ENCODE assay signal across 21 cellular contexts in genomic region chr11:12636871-12637410, GRCh38. TPM values are rescaled to one million over a fixed set of nuclear protein-coding genes. Genes with fewer than 3 reads are reported as not detected.
DNase-seq lines count a peak whose midpoint lies in the region; TF ChIP-seq lines count a peak whose summit lies in the region.
"Had no signal": no experiment of that assay in that cellular context is flagged by ENCODE, and none has a peak within 500 bp of the region (broad histone marks: within the 10 kb centered on the region; RNA-seq: fewer than 3 reads in every experiment).

No MANE protein-coding gene starts in this region.

- H4K91ac ChIP-seq in mesenchymal stem cell (ENCODE audit: low read length), result peak overlapping the region; percentile 46

- no peaks in the 10 kb centered on the region for H3K9me2 ChIP-seq in GM23248 (ENCODE audit: insufficient read depth)

- no peak overlapping the region for H3K14ac ChIP-seq in mesenchymal stem cell (ENCODE audit: low read length in 2 of 2)

- no peak overlapping the region for H2BK5ac ChIP-seq in mesenchymal stem cell (ENCODE audit: low read depth, low read length, poor library complexity, severe bottlenecking)

- DNase-seq in COLO829 (ENCODE audit: low spot score) (peak; percentile 71), chondrocyte (ENCODE audit: low spot score) (no peak), mesenchymal stem cell (no peak), osteoblast (ENCODE audit: insufficient read length, low spot score, missing footprints) (no peak), GM23248 (no peak), foreskin fibroblast (no peak)
- no peak for DNase-seq in stimulated activated naive CD4-positive, alpha-beta T cell treated with Interleukin-2 at 50 U/mL for 16 hours (lab: John Stamatoyannopoulos, UW)
- DNase-seq in T-helper 2 cell treated with Interferon-gamma antibody and Interleukin-4, amounts not matched to agents 5 μg/mL and 100 μg/mL, for 36 hours (ENCODE audit: low spot score), result no peak
- DNase-seq: COR-L47, DMS 273 treated with DMSO at 0.1 percent for 48 hours, DND-41, MM.1S, NCI-H1092 treated with DMSO at 0.1 percent for 48 hours, NCI-H146, NCI-H2029 treated with DMSO at 0.1 percent for 48 hours, NCI-H510A, NCI-H774, OCI-M1, Right ventricle myocardium superior had no signal

- H2AFZ ChIP-seq in mesenchymal stem cell (ENCODE audit: low read depth, low read length), result no peak overlapping the region
- peak overlapping the region; percentile 38 for H2AFZ ChIP-seq in osteoblast (ENCODE audit: low read length)
- no peak overlapping the region for H2AFZ ChIP-seq in GM23248

- H4K20me1 ChIP-seq in osteoblast (ENCODE audit: insufficient read depth, low read length) (no peaks in the 10 kb centered on the region), GM23248 (ENCODE audit: insufficient read depth) (no peaks in the 10 kb centered on the region)

- 78% methylated on average over 4 of the region's 5 CpGs for WGBS in mesenchymal stem cell
- 88 to 89% methylated on average over 5 of the region's 5 CpGs for WGBS in GM23248 (ENCODE audit: low coverage in 1 of 2, low lambda C conversion rate in 2 of 2, missing lambda C conversion rate in 2 of 2), 2 experiments

- H2BK120ac ChIP-seq in mesenchymal stem cell (ENCODE audit: low read depth, low read length), result peak overlapping the region; percentile 40

- H3K9ac ChIP-seq in mesenchymal stem cell (ENCODE audit: low read length) (no peak overlapping the region), GM23248 (no peak overlapping the region)

- no peak overlapping the region for H3K4me3 Mint-ChIP-seq in chondrocyte (ENCODE audit: unreplicated experiment)
- no peak overlapping the region for H3K4me3 Mint-ChIP-seq in T-helper 2 cell treated with Interferon-gamma antibody and Interleukin-4, amounts not matched to agents 5 μg/mL and 100 μg/mL, for 36 hours
- H3K4me3 Mint-ChIP-seq: CD14-positive monocyte had no signal

- in situ Hi-C loops in GM23248 (cut with MboI), result no loop called here

- no peak overlapping the region for H3K23ac ChIP-seq in mesenchymal stem cell (ENCODE audit: low read length in 2 of 2)

- H3K27me3 ChIP-seq in mesenchymal stem cell (ENCODE audit: control insufficient read depth in 1 of 2, insufficient read depth in 1 of 2, low read length in 2 of 2) (no peaks in the 10 kb centered on the region), osteoblast (ENCODE audit: insufficient read depth, low read length) (no peaks in the 10 kb centered on the region), GM23248 (replicated peaks; ENCODE audit: insufficient read depth) (no peaks in the 10 kb centered on the region)

- no peaks in the 10 kb centered on the region for H3K79me2 ChIP-seq in osteoblast (ENCODE audit: insufficient read depth, low read length)
- no peaks in the 10 kb centered on the region for H3K79me2 ChIP-seq in GM23248 (ENCODE audit: insufficient read depth)

- H3K4me3 ChIP-seq in mesenchymal stem cell (ENCODE audit: insufficient read depth in 1 of 2, low read depth in 1 of 2, low read length in 2 of 2) (no peak overlapping the region), osteoblast (ENCODE audit: insufficient read depth, low read length) (no peak overlapping the region), GM23248 (no peak overlapping the region), foreskin fibroblast (ENCODE audit: low read depth in 1 of 2, low read length in 2 of 2) (no peak overlapping the region)

- no peaks in the 10 kb centered on the region for H3K79me1 ChIP-seq in mesenchymal stem cell (replicated peaks; ENCODE audit: low read length, poor library complexity, severe bottlenecking)

- H2BK15ac ChIP-seq in mesenchymal stem cell (ENCODE audit: low read depth, poor library complexity, severe bottlenecking), result peak overlapping the region; percentile 34

- H3K36me3 Mint-ChIP-seq in chondrocyte (ENCODE audit: low read depth), result no peaks in the 10 kb centered on the region
- no peaks in the 10 kb centered on the region for H3K36me3 Mint-ChIP-seq in T-helper 2 cell treated with Interferon-gamma antibody and Interleukin-4, amounts not matched to agents 5 μg/mL and 100 μg/mL, for 36 hours (ENCODE audit: low read depth)
- H3K36me3 Mint-ChIP-seq: CD14-positive monocyte had no signal

- H3K4me1 ChIP-seq in mesenchymal stem cell (ENCODE audit: control insufficient read depth, insufficient read depth, low read depth, low read length), result peaks cover 2% of the 10 kb centered on the region
- peaks cover under 1% of the 10 kb centered on the region for H3K4me1 ChIP-seq in osteoblast (ENCODE audit: insufficient read depth, low read length)
- peaks cover 7% of the 10 kb centered on the region for H3K4me1 ChIP-seq in GM23248 (ENCODE audit: insufficient read depth)

- TF ChIP-seq CTCF in chondrocyte (IDR thresholded peaks at IDR 0.05), result no peak
- TF ChIP-seq CTCF in osteoblast (IDR thresholded peaks at IDR 0.05; ENCODE audit: extremely low read depth, low read depth, low read length), result no peak
- TF ChIP-seq CTCF in foreskin fibroblast (IDR thresholded peaks at IDR 0.05; ENCODE audit: low read depth, low read length), result no peak

- no peak overlapping the region for H4K8ac ChIP-seq in mesenchymal stem cell (ENCODE audit: low read length)

- H3K27me3 Mint-ChIP-seq in chondrocyte (ENCODE audit: low read depth), result no peaks in the 10 kb centered on the region
- H3K27me3 Mint-ChIP-seq in T-helper 2 cell treated with Interferon-gamma antibody and Interleukin-4, amounts not matched to agents 5 μg/mL and 100 μg/mL, for 36 hours (ENCODE audit: low read depth), result no peaks in the 10 kb centered on the region

- H3K9me3 Mint-ChIP-seq in chondrocyte (ENCODE audit: low read depth), result no peaks in the 10 kb centered on the region
- no peaks in the 10 kb centered on the region for H3K9me3 Mint-ChIP-seq in T-helper 2 cell treated with Interferon-gamma antibody and Interleukin-4, amounts not matched to agents 5 μg/mL and 100 μg/mL, for 36 hours
- H3K9me3 Mint-ChIP-seq: CD14-positive monocyte had no signal

- no peak overlapping the region for H3K4me2 ChIP-seq in mesenchymal stem cell (ENCODE audit: low read length, poor library complexity, severe bottlenecking)
- H3K4me2 ChIP-seq in osteoblast (ENCODE audit: insufficient read depth, low read length), result no peak overlapping the region
- no peak overlapping the region for H3K4me2 ChIP-seq in GM23248 (ENCODE audit: unreplicated experiment)

- H3K27ac ChIP-seq in mesenchymal stem cell (ENCODE audit: low read length, poor library complexity, severe bottlenecking), result no peak overlapping the region
- H3K27ac ChIP-seq in osteoblast (ENCODE audit: low read depth, low read length), result no peak overlapping the region
- no peak overlapping the region for H3K27ac ChIP-seq in GM23248
- H3K27ac ChIP-seq: 22Rv1 had no signal

- H3K18ac ChIP-seq in mesenchymal stem cell (ENCODE audit: low read depth in 1 of 2, low read length in 2 of 2), result no peak overlapping the region

- H3K27ac Mint-ChIP-seq in chondrocyte (ENCODE audit: unreplicated experiment), result peak overlapping the region; percentile 51
- H3K27ac Mint-ChIP-seq in T-helper 2 cell treated with Interferon-gamma antibody and Interleukin-4, amounts not matched to agents 5 μg/mL and 100 μg/mL, for 36 hours, result no peak overlapping the region

- peak overlapping the region in 1 of 2 experiments; percentile 63 for H2BK12ac ChIP-seq in mesenchymal stem cell (ENCODE audit: low read length in 2 of 2)

- H2AK5ac ChIP-seq in mesenchymal stem cell (ENCODE audit: low read length, severe bottlenecking), result no peak overlapping the region

- H3K4ac ChIP-seq in mesenchymal stem cell (ENCODE audit: low read depth in 1 of 2, low read length in 2 of 2), result no peak overlapping the region

- H3K36me3 ChIP-seq in mesenchymal stem cell (ENCODE audit: control insufficient read depth in 1 of 2, insufficient read depth in 2 of 2, low read depth in 1 of 2, low read length in 2 of 2), result no peaks in the 10 kb centered on the region
- no peaks in the 10 kb centered on the region for H3K36me3 ChIP-seq in osteoblast (ENCODE audit: insufficient read depth, low read length)
- no peaks in the 10 kb centered on the region for H3K36me3 ChIP-seq in GM23248 (ENCODE audit: low read depth)

- H3K4me1 Mint-ChIP-seq in chondrocyte (ENCODE audit: low read depth), result peaks cover 10% of the 10 kb centered on the region
- no peaks in the 10 kb centered on the region for H3K4me1 Mint-ChIP-seq in T-helper 2 cell treated with Interferon-gamma antibody and Interleukin-4, amounts not matched to agents 5 μg/mL and 100 μg/mL, for 36 hours (ENCODE audit: low read depth)
- H3K4me1 Mint-ChIP-seq: CD14-positive monocyte had no signal

- no peaks in the 10 kb centered on the region for H3K9me3 ChIP-seq in mesenchymal stem cell (ENCODE audit: control insufficient read depth, low read length)
- H3K9me3 ChIP-seq in osteoblast (ENCODE audit: low read depth, low read length), result no peaks in the 10 kb centered on the region
- no peaks in the 10 kb centered on the region for H3K9me3 ChIP-seq in GM23248 (ENCODE audit: low read depth)

- H3F3A ChIP-seq in GM23248 (ENCODE audit: insufficient read depth), result peaks cover 6% of the 10 kb centered on the region

RNA-seq across cellular contexts. Expression of gene TEAD1, which starts 37.3 kb away (rescaled TPM):
- total RNA-seq in chondrocyte (128 to 137 TPM (median 135 TPM) in 3 replicates), osteoblast (166 and 176 TPM in 2 replicates)
- 60.7 TPM for polyA plus RNA-seq in mesenchymal stem cell (2013, experiment 1 of 2)
- 58.9 TPM for polyA plus RNA-seq in mesenchymal stem cell (2013, experiment 2 of 2)
- 144 and 159 TPM in 2 replicates for total RNA-seq in GM23248 (2014; rRNA removed; shearing (Covaris generic))
- polyA plus RNA-seq in GM23248 (2016; fragmentation: Nextera tagmentation; extraction: Ambion mirVana), result 52.3 and 52.4 TPM in 2 replicates
- polyA plus RNA-seq: CD14-positive monocyte had no signal
